Comparison of ENCODE assay signal across 18 cellular contexts in the genomic region with DNA sequence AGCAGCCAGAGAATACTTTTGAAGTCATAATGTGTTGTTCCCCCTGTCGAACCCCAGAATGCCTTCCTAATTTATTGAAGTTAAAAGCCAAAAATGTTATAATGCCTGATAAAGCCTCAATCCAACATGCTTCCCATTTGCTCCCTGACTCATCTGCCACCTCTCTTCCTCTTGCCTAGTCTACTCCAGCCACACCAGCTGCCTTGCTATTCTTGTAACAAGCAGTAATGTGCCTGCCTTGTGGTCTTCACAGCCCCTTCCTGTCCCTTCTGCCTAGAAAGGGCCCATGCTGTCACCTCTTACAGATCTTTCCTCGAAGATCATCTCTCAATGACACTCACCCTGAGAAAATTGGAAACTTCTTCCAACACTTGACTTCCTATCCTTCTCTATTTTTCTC.
DNase-seq lines count a peak whose midpoint lies in the region; ATAC-seq and TF ChIP-seq lines count a peak whose summit lies in the region.
"Had no signal": no experiment of that assay in that cellular context is flagged by ENCODE, and none has a peak within 500 bp of the region (broad histone marks: within the 10 kb centered on the region; RNA-seq: fewer than 3 reads in every experiment).

No MANE protein-coding gene starts in this region.

- peaks cover 13% of the 10 kb centered on the region for H3K9me3 Mint-ChIP-seq in CD8-positive, alpha-beta T cell

- TF ChIP-seq CTCF in osteoblast (IDR thresholded peaks at IDR 0.05; ENCODE audit: extremely low read depth, low read depth, low read length), result no peak
- TF ChIP-seq CTCF in CD8-positive, alpha-beta T cell (IDR thresholded peaks at IDR 0.05), result no peak

- H3K4me2 ChIP-seq in osteoblast (ENCODE audit: insufficient read depth, low read length), result no peak overlapping the region
- H3K4me2 ChIP-seq: A549 had no signal

- ATAC-seq in CD8-positive, alpha-beta T cell, result no peak
- no peak for ATAC-seq in HG03135 (IDR thresholded peaks at IDR 0.05; ENCODE audit: unreplicated experiment)
- ATAC-seq: A549, GM12878 had no signal

- CTCF ChIA-PET in CD8-positive, alpha-beta T cell (lab: Charles Lee), result no interaction called here

- H3K27me3 Mint-ChIP-seq in CD8-positive, alpha-beta T cell (ENCODE audit: low read depth), result no peaks in the 10 kb centered on the region
- H3K27me3 Mint-ChIP-seq: CD4-positive, alpha-beta memory T cell had no signal

- no peaks in the 10 kb centered on the region for H4K20me1 ChIP-seq in osteoblast (ENCODE audit: insufficient read depth, low read length)

- H3K79me2 ChIP-seq in osteoblast (ENCODE audit: insufficient read depth, low read length), result no peaks in the 10 kb centered on the region

- H3K4me3 Mint-ChIP-seq in CD8-positive, alpha-beta T cell, result no peak overlapping the region
- H3K4me3 Mint-ChIP-seq: CD4-positive, alpha-beta memory T cell had no signal

- H3K36me3 Mint-ChIP-seq in CD8-positive, alpha-beta T cell, result no peaks in the 10 kb centered on the region
- H3K36me3 Mint-ChIP-seq: CD4-positive, alpha-beta memory T cell had no signal

- intact Hi-C loops in CD8-positive, alpha-beta T cell (cut with DNase I, micrococcal nuclease), result no loop called here

- no peak overlapping the region for H3K27ac ChIP-seq in osteoblast (ENCODE audit: low read depth, low read length)
- no peak overlapping the region for H3K27ac ChIP-seq in CD8-positive, alpha-beta T cell (ENCODE audit: low read depth, low read length)
- H3K27ac ChIP-seq: A549, GM23248 had no signal

- no peak overlapping the region for H2AFZ ChIP-seq in osteoblast (ENCODE audit: low read length)
- H2AFZ ChIP-seq: GM23248 had no signal

- H3K27ac Mint-ChIP-seq in CD8-positive, alpha-beta T cell, result no peak overlapping the region
- H3K27ac Mint-ChIP-seq: CD4-positive, alpha-beta memory T cell had no signal

- no peak overlapping the region for H3K4me3 ChIP-seq in osteoblast (ENCODE audit: insufficient read depth, low read length)
- H3K4me3 ChIP-seq in CD8-positive, alpha-beta T cell (ENCODE audit: low read depth, low read length), result no peak overlapping the region
- H3K4me3 ChIP-seq: A549, GM12878, GM23248 had no signal

- H3K27me3 ChIP-seq in osteoblast (ENCODE audit: insufficient read depth, low read length), result no peaks in the 10 kb centered on the region
- no peaks in the 10 kb centered on the region for H3K27me3 ChIP-seq in CD8-positive, alpha-beta T cell (ENCODE audit: insufficient read depth, low read length)

- in situ Hi-C loops in ACHN (cut with HindIII; ENCODE audit: low pct_ligation_motif_present, low pct_unique_long_range_greater_than_20kb, low sequenced_read_pairs), result no loop called here

- no peaks in the 10 kb centered on the region for H3K4me1 Mint-ChIP-seq in CD8-positive, alpha-beta T cell (ENCODE audit: low read depth)
- H3K4me1 Mint-ChIP-seq: CD4-positive, alpha-beta memory T cell had no signal

- H3K36me3 ChIP-seq in osteoblast (ENCODE audit: insufficient read depth, low read length), result no peaks in the 10 kb centered on the region
- no peaks in the 10 kb centered on the region for H3K36me3 ChIP-seq in CD8-positive, alpha-beta T cell (ENCODE audit: insufficient read depth, low read length)

- H3K9me3 ChIP-seq in osteoblast (ENCODE audit: low read depth, low read length), result no peaks in the 10 kb centered on the region
- no peaks in the 10 kb centered on the region for H3K9me3 ChIP-seq in CD8-positive, alpha-beta T cell (ENCODE audit: low read length)
- H3K9me3 ChIP-seq: A549, Caco-2 had no signal

- POLR2A ChIA-PET in CD8-positive, alpha-beta T cell (lab: Charles Lee), result no interaction called here

- DNase-seq in Kasumi-1 (lab: John Stamatoyannopoulos, UW) (peak; percentile 7 to 22), myocyte (ENCODE audit: low read depth) (peak; percentile 92), osteoblast (ENCODE audit: insufficient read length, low spot score, missing footprints) (peak; percentile 22), ACHN (no peak)
- DNase-seq in CD8-positive, alpha-beta T cell, result no peak
- DNase-seq: 8988T; C1 segment of cervical spinal cord; Caco-2; CD4-positive, alpha-beta memory T cell; DMS153; EL; GDM1; GM23248; H7; HCEC 1CT had no signal

- peaks cover 11% of the 10 kb centered on the region for H3K4me1 ChIP-seq in osteoblast (ENCODE audit: insufficient read depth, low read length)
- H3K4me1 ChIP-seq in CD8-positive, alpha-beta T cell (ENCODE audit: insufficient read depth, low read length), result no peaks in the 10 kb centered on the region
- H3K4me1 ChIP-seq: A549, Caco-2 had no signal

Comparison
In these comparisons a context has a peak if more than half of its experiments do, and no peak if none do; other contexts are left out.
1. DNase-seq: peak in Kasumi-1 (2 of 2), myocyte (single experiment) and osteoblast (single experiment); none in CD8-positive, alpha-beta T cell (0 of 7) and ACHN (single experiment).